ENCODE assay signal across 11 cellular contexts in genomic region chr16:51002889-51003490, GRCh38.
"Had no signal": no experiment of that assay in that cellular context is flagged by ENCODE, and none has a peak within 500 bp of the region (broad histone marks: within the 10 kb centered on the region; RNA-seq: fewer than 3 reads in every experiment).

No MANE protein-coding gene starts in this region.

- H3K27me3 ChIP-seq: cardiac muscle cell, testis, upper lobe of left lung had no signal

- ATAC-seq: stimulated activated naive CD8-positive, alpha-beta T cell treated with anti-CD3 and anti-CD28 coated beads, Interleukin-15, amount 100 ng/mL, for 72 hours had no signal

- H3K36me3 ChIP-seq: cardiac muscle cell, upper lobe of left lung had no signal

- H3K9ac ChIP-seq: SK-N-SH had no signal

- DNase-seq: activated CD4-positive, alpha-beta T cell treated with anti-CD3 and anti-CD28 coated beads for 1 hour; activated CD4-positive, alpha-beta T cell treated with anti-CD3 and anti-CD28 coated beads, Interleukin-2, amount 50 U/mL, for 4 hours; activated naive CD4-positive, alpha-beta T cell treated with anti-CD3 and anti-CD28 coated beads, Interleukin-2, amount 50 U/mL, for 16 hours; head of caudate nucleus; nucleus accumbens; SK-N-SH; stimulated activated naive CD8-positive, alpha-beta T cell treated with anti-CD3 and anti-CD28 coated beads, Interleukin-15, amount 100 ng/mL, for 72 hours; testis; upper lobe of left lung had no signal

- H3K9me3 ChIP-seq: SK-N-SH, testis had no signal

- H3K4me1 ChIP-seq: testis, upper lobe of left lung had no signal

- H3K4me3 ChIP-seq: cardiac muscle cell, smooth muscle cell, testis, upper lobe of left lung had no signal

- H3K4me2 ChIP-seq: SK-N-SH, smooth muscle cell had no signal

- H3K27ac ChIP-seq: cardiac muscle cell, testis, upper lobe of left lung had no signal
